ENCODE assay signal across 15 cellular contexts in genomic region chr19:37987356-37988332, GRCh38.
A peak's percentile ranks its signal among the peaks of the same experiment; 100 is the strongest.
DNase-seq lines count a peak whose midpoint lies in the region; ATAC-seq and TF ChIP-seq lines count a peak whose summit lies in the region.
"Had no signal": no experiment of that assay in that cellular context is flagged by ENCODE, and none has a peak within 500 bp of the region (broad histone marks: within the 10 kb centered on the region; RNA-seq: fewer than 3 reads in every experiment).

No MANE protein-coding gene starts in this region.

- no peak for TF ChIP-seq POLR2A in stomach (IDR thresholded peaks at IDR 0.05)

- peaks cover 0 to 17% (median 3%) of the 10 kb centered on the region in 4 donors for H3K4me1 ChIP-seq in stomach
- peaks cover 8% of the 10 kb centered on the region in 2 donors for H3K4me1 ChIP-seq in left lung

- H3K9me3 Mint-ChIP-seq in Calu3 (ENCODE audit: low read depth, unreplicated experiment) (no peaks in the 10 kb centered on the region), mesothelial cell of epicardium (no peaks in the 10 kb centered on the region)
- H3K9me3 Mint-ChIP-seq: CD8-positive, alpha-beta T cell; dendritic cell treated with granulocyte-macrophage colony-stimulating factor and Interleukin-4, amounts not matched to agents 40 ng/mL and 50 ng/mL, for 4 days had no signal

- no peak for DNase-seq in Calu3
- DNase-seq in HEK293T (ENCODE audit: extremely low spot score) = peak; percentile 29
- DNase-seq in WERI-Rb-1 = no peak
- no peak for DNase-seq in mesothelial cell of epicardium (ENCODE audit: low spot score in 2 of 2, unreplicated experiment in 2 of 2)
- DNase-seq in dorsolateral prefrontal cortex = no peak
- no peak for DNase-seq in stomach
- no peak for DNase-seq in left lung
- DNase-seq: activated CD4-positive, alpha-beta T cell treated with anti-CD3 and anti-CD28 coated beads for 4 hours; activated gamma-delta T cell; CD8-positive, alpha-beta T cell; left ventricle myocardium superior; NCI-H2171; SIG-M5 had no signal

- intact Hi-C loops in Calu3 (cut with micrococcal nuclease; ENCODE audit: unreplicated experiment) = no loop called here
- intact Hi-C loops in dorsolateral prefrontal cortex (cut with DNase I) = no loop called here
- intact Hi-C loops in stomach (cut with DNase I; ENCODE audit: low total_unique reads) = no loop called here
- intact Hi-C loops in left lung (cut with DNase I) = no loop called here

- TF ChIP-seq CTCF in Calu3 (IDR thresholded peaks at IDR 0.05; ENCODE audit: unreplicated experiment) (peak; percentile 9), WERI-Rb-1 (IDR thresholded peaks at IDR 0.05; ENCODE audit: low read depth, low read length) (peak; percentile 48; the same call in 1 of the 2 replicates), mesothelial cell of epicardium (IDR thresholded peaks at IDR 0.05; ENCODE audit: unreplicated experiment) (no peak), dorsolateral prefrontal cortex (IDR thresholded peaks at IDR 0.05 in 54 of 56, conservative IDR thresholded peaks at IDR 0.05 in 2 of 56; ENCODE audit: low read depth in 1 of 56, partially characterized antibody in 56 of 56) (peak in 5 of 56 donors; percentile 9 to 27 (median 14)), stomach (IDR thresholded peaks at IDR 0.05) (no peak), left lung (IDR thresholded peaks at IDR 0.05) (no peak)

- POLR2A ChIA-PET in HEK293T (lab: Yijun Ruan, JAX) = interaction anchor here (2.4 kb wide), 1 partner anchor 16 kb away, joined by 12 read pairs; no protein-coding TSS in a partner anchor

- H3K27me3 ChIP-seq in WERI-Rb-1 (ENCODE audit: insufficient read depth, low read depth, severe bottlenecking) = no peaks in the 10 kb centered on the region
- no peaks in the 10 kb centered on the region for H3K27me3 ChIP-seq in dorsolateral prefrontal cortex
- H3K27me3 ChIP-seq in stomach = no peaks in the 10 kb centered on the region
- no peaks in the 10 kb centered on the region for H3K27me3 ChIP-seq in left lung

- no peaks in the 10 kb centered on the region for H3K27me3 Mint-ChIP-seq in Calu3 (ENCODE audit: unreplicated experiment)
- no peaks in the 10 kb centered on the region for H3K27me3 Mint-ChIP-seq in mesothelial cell of epicardium (ENCODE audit: low read depth)
- H3K27me3 Mint-ChIP-seq: dendritic cell treated with granulocyte-macrophage colony-stimulating factor and Interleukin-4, amounts not matched to agents 40 ng/mL and 50 ng/mL, for 4 days had no signal

- H3K36me3 Mint-ChIP-seq in Calu3 (ENCODE audit: insufficient read depth, unreplicated experiment) (no peaks in the 10 kb centered on the region), mesothelial cell of epicardium (no peaks in the 10 kb centered on the region)
- H3K36me3 Mint-ChIP-seq: CD8-positive, alpha-beta T cell had no signal

- ATAC-seq in GM18870 (IDR thresholded peaks at IDR 0.05; ENCODE audit: unreplicated experiment) (no peak), left lung (no peak)
- ATAC-seq: CD8-positive, alpha-beta T cell; left ventricle myocardium superior had no signal

- H3K9me3 ChIP-seq in WERI-Rb-1 (ENCODE audit: severe bottlenecking) (no peaks in the 10 kb centered on the region), stomach (no peaks in the 10 kb centered on the region), left lung (no peaks in the 10 kb centered on the region)

- H3K27ac Mint-ChIP-seq in Calu3 (ENCODE audit: unreplicated experiment) (no peak overlapping the region), mesothelial cell of epicardium (peak overlapping the region; percentile 56)
- H3K27ac Mint-ChIP-seq: dendritic cell treated with granulocyte-macrophage colony-stimulating factor and Interleukin-4, amounts not matched to agents 40 ng/mL and 50 ng/mL, for 4 days had no signal

- BruUV-seq in Calu3 (replicated peaks; lab: Mats Ljungman, UMichigan) = no TSS peak

- WGBS in stomach, 5 donors = 67 to 88% (median 83%) methylated on average over 12 of the region's 12 CpGs

- H3K4me3 Mint-ChIP-seq in Calu3 (ENCODE audit: low read depth, unreplicated experiment) (no peak overlapping the region), mesothelial cell of epicardium (no peak overlapping the region)
- H3K4me3 Mint-ChIP-seq: CD8-positive, alpha-beta T cell; dendritic cell treated with granulocyte-macrophage colony-stimulating factor and Interleukin-4, amounts not matched to agents 40 ng/mL and 50 ng/mL, for 4 days had no signal

- H3K27ac ChIP-seq in WERI-Rb-1 (no peak overlapping the region), dorsolateral prefrontal cortex (peak overlapping the region in 1 of 59 donors; percentile 1), stomach (no peak overlapping the region), left lung (no peak overlapping the region)

- CTCF ChIA-PET in Calu3 (lab: Charles Lee) = no interaction called here
- CTCF ChIA-PET in HEK293T (lab: Yijun Ruan, JAX) = interaction anchor here (0.5 to 1.8 kb wide), 7 partner anchors 10 to 117 kb away, joined by 3 to 6 read pairs (median 4); no protein-coding TSS in a partner anchor

- H3K4me3 ChIP-seq in WERI-Rb-1 (ENCODE audit: low read depth, low read length) (no peak overlapping the region), dorsolateral prefrontal cortex (no peak overlapping the region), stomach (no peak overlapping the region), left lung (no peak overlapping the region)

- H3K36me3 ChIP-seq in WERI-Rb-1 = no peaks in the 10 kb centered on the region
- H3K36me3 ChIP-seq in stomach = no peaks in the 10 kb centered on the region
- H3K36me3 ChIP-seq in left lung = no peaks in the 10 kb centered on the region

- no peak for TF ChIP-seq EP300 in stomach (IDR thresholded peaks at IDR 0.05)

- H3K4me1 Mint-ChIP-seq in Calu3 (ENCODE audit: low read depth, unreplicated experiment) = peaks cover 22% of the 10 kb centered on the region
- peaks cover 13% of the 10 kb centered on the region for H3K4me1 Mint-ChIP-seq in mesothelial cell of epicardium

TF ChIP-seq in HEK293T, 16 proteins besides CTCF, POLR2A, EP300 and RAD21:
- TF ChIP-seq BHLHE40 (IDR thresholded peaks at IDR 0.05; ENCODE audit: borderline replicate concordance) = no peak
- TF ChIP-seq SUZ12 (IDR thresholded peaks at IDR 0.05) = no peak
- no peak for TF ChIP-seq HDGF (IDR thresholded peaks at IDR 0.05; ENCODE audit: borderline replicate concordance)
- TF ChIP-seq TARDBP (IDR thresholded peaks at IDR 0.05) = no peak
- no peak for TF ChIP-seq L3MBTL2 (conservative IDR thresholded peaks at IDR 0.05)
- TF ChIP-seq FOXA1 (IDR thresholded peaks at IDR 0.05) = no peak
- TF ChIP-seq ELF4 (IDR thresholded peaks at IDR 0.05) = no peak
- no peak for TF ChIP-seq FOXM1 (IDR thresholded peaks at IDR 0.05; ENCODE audit: borderline replicate concordance)
- TF ChIP-seq CTBP1 (IDR thresholded peaks at IDR 0.05; ENCODE audit: borderline replicate concordance) = no peak
- TF ChIP-seq LEF1 (IDR thresholded peaks at IDR 0.05; ENCODE audit: borderline replicate concordance) = no peak
- TF ChIP-seq ARNT (IDR thresholded peaks at IDR 0.05) = no peak
- TF ChIP-seq SP1 (IDR thresholded peaks at IDR 0.05) = no peak
- no peak for TF ChIP-seq PKNOX1 (IDR thresholded peaks at IDR 0.05)
- TF ChIP-seq FOXK2 (IDR thresholded peaks at IDR 0.05) = no peak

Comparison
In these comparisons a context has a peak if more than half of its experiments do, and no peak if none do; other contexts are left out.
1. CTCF ChIP-seq: peak in Calu3 (single experiment) and WERI-Rb-1 (single experiment); none in mesothelial cell of epicardium (single experiment), stomach (0 of 7) and left lung (0 of 2).